Comparison of ENCODE assay signal across 8 cellular contexts in genomic region chr20:408843-409696, GRCh38. TPM values are rescaled to one million over a fixed set of nuclear protein-coding genes. Genes with fewer than 3 reads are reported as not detected.
DNase-seq lines count a peak whose midpoint lies in the region; ATAC-seq and TF ChIP-seq lines count a peak whose summit lies in the region.

No MANE protein-coding gene starts in this region.

- H3K4me3 ChIP-seq in HEK293 (ENCODE audit: low read depth, low read length) = peak overlapping the region; percentile 83
- H3K4me3 ChIP-seq in dorsolateral prefrontal cortex = peak overlapping the region; percentile 77 to 100 (median 98)

- DNase-seq in RPMI7951 (ENCODE audit: low read depth) = peak; percentile 31
- no peak for DNase-seq in dorsolateral prefrontal cortex
- DNase-seq in neural crest cell (ENCODE audit: low read depth, low spot score) = no peak
- no peak for DNase-seq in pons (ENCODE audit: low spot score)
- DNase-seq in D341Med (ENCODE audit: low spot score) = no peak
- DNase-seq in putamen (ENCODE audit: low spot score) = no peak

- H3K27ac ChIP-seq in HEK293 (ENCODE audit: extremely low read depth, low read depth, low read length) = peak overlapping the region; percentile 84
- peak overlapping the region in 58 of 59 donors; percentile 79 to 99 (median 95) for H3K27ac ChIP-seq in dorsolateral prefrontal cortex

- peak overlapping the region; percentile 93 for H3K27ac Mint-ChIP-seq in neural crest cell (ENCODE audit: unreplicated experiment)

- H3K27me3 ChIP-seq in dorsolateral prefrontal cortex = no peaks in the 10 kb centered on the region

- ATAC-seq in GM18502 (IDR thresholded peaks at IDR 0.05; ENCODE audit: poor library complexity, unreplicated experiment) = peak; percentile 28

- H3K36me3 Mint-ChIP-seq in neural crest cell (ENCODE audit: low read depth) = peaks cover 32% of the 10 kb centered on the region

- peaks cover 6% of the 10 kb centered on the region for H3K4me1 ChIP-seq in HEK293 (ENCODE audit: control insufficient read depth, insufficient read depth, low read length)

- TF ChIP-seq CTCF in HEK293 (tag by site-specific recombination; IDR thresholded peaks at IDR 0.05) = no peak
- no peak for TF ChIP-seq CTCF in dorsolateral prefrontal cortex (IDR thresholded peaks at IDR 0.05 in 54 of 56, conservative IDR thresholded peaks at IDR 0.05 in 2 of 56; ENCODE audit: low read depth in 1 of 56, partially characterized antibody in 56 of 56)
- no peak for TF ChIP-seq CTCF in neural crest cell (conservative IDR thresholded peaks at IDR 0.05)

- peak overlapping the region; percentile 88 for H3K4me3 Mint-ChIP-seq in neural crest cell

- H3K36me3 ChIP-seq in HEK293 (ENCODE audit: control insufficient read depth in 2 of 2, insufficient read depth in 1 of 2, low read length in 2 of 2) = peaks cover 23 to 37% of the 10 kb centered on the region in 2 experiments

- H3K4me1 Mint-ChIP-seq in neural crest cell = peaks cover 23% of the 10 kb centered on the region

- H3K27me3 Mint-ChIP-seq in neural crest cell (ENCODE audit: low read depth) = no peaks in the 10 kb centered on the region

- POLR2A ChIA-PET in HEK293 (lab: Yijun Ruan, JAX) = interaction anchor here (0.8 to 1.6 kb wide), 4 partner anchors 9 to 47 kb away, joined by 3 to 7 read pairs (median 4); partner anchors contain the start of gene TRIB3

- H3K9me3 ChIP-seq in HEK293 (ENCODE audit: control insufficient read depth, insufficient read depth, low read depth, low read length) = no peaks in the 10 kb centered on the region

- peaks cover 4% of the 10 kb centered on the region for H3K9me3 Mint-ChIP-seq in neural crest cell

- intact Hi-C loops in dorsolateral prefrontal cortex (cut with DNase I) = loop anchor here in 1 of 2 donors (2.0 to 5.0 kb wide), 3 partner anchors 54 to 68 kb away; partner anchors contain the start of gene TBC1D20

- CTCF ChIA-PET in HEK293 (lab: Yijun Ruan, JAX) = interaction anchor here (0.6 to 1.1 kb wide), 4 partner anchors 23 to 240 kb away, joined by 3 to 4 read pairs (median 4); no protein-coding TSS in a partner anchor

TF ChIP-seq in HEK293, 187 proteins besides CTCF, POLR2A, EP300 and RAD21:
- TF ChIP-seq, protein P1, sequence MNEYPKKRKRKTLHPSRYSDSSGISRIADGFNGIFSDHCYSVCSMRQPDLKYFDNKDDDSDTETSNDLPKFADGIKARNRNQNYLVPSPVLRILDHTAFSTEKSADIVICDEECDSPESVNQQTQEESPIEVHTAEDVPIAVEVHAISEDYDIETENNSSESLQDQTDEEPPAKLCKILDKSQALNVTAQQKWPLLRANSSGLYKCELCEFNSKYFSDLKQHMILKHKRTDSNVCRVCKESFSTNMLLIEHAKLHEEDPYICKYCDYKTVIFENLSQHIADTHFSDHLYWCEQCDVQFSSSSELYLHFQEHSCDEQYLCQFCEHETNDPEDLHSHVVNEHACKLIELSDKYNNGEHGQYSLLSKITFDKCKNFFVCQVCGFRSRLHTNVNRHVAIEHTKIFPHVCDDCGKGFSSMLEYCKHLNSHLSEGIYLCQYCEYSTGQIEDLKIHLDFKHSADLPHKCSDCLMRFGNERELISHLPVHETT (tag by site-specific recombination; IDR thresholded peaks at IDR 0.05) = no peak
- TF ChIP-seq BCL11A (tag by site-specific recombination; IDR thresholded peaks at IDR 0.05; ENCODE audit: low read depth) (no peak), ZNF132 (tag by site-specific recombination; IDR thresholded peaks at IDR 0.05; ENCODE audit: borderline replicate concordance) (no peak), ZIC2 (tag by site-specific recombination; IDR thresholded peaks at IDR 0.05) (peak; percentile 98), ZNF76 (tag by site-specific recombination; IDR thresholded peaks at IDR 0.05; ENCODE audit: borderline replicate concordance, low read depth) (peak; percentile 6; the same call in 1 of the 2 replicates), ZNF18 (tag by site-specific recombination; IDR thresholded peaks at IDR 0.05) (0 out of 2 replicates have a peak, but pooled peaks have one; percentile 3), BCL11B (tag by site-specific recombination; IDR thresholded peaks at IDR 0.05; ENCODE audit: low read depth) (no peak), GLIS1 (tag by site-specific recombination; IDR thresholded peaks at IDR 0.05) (peak; percentile 46), ZNF138 (tag by site-specific recombination; IDR thresholded peaks at IDR 0.05; ENCODE audit: borderline replicate concordance) (no peak), ZNF692 (tag by site-specific recombination; IDR thresholded peaks at IDR 0.05) (0 out of 2 replicates have a peak, but pooled peaks have one; percentile 6), ZNF776 (tag by site-specific recombination; IDR thresholded peaks at IDR 0.05; ENCODE audit: borderline replicate concordance) (no peak), ZNF555 (tag by site-specific recombination; conservative IDR thresholded peaks at IDR 0.05) (no peak), ZNF335 (tag by site-specific recombination; conservative IDR thresholded peaks at IDR 0.05) (peak; percentile 39; the same call in 1 of the 2 replicates), INSM2 (tag by site-specific recombination; IDR thresholded peaks at IDR 0.05) (no peak), KLF17 (tag by site-specific recombination; IDR thresholded peaks at IDR 0.05) (0 out of 2 replicates have a peak, but pooled peaks have one; percentile 19)

RNA-seq across cellular contexts. Expression of gene RBCK1, which starts 1.0 kb away (rescaled TPM):
- 106 and 141 TPM in 2 replicates for total RNA-seq in RPMI7951 (2014; rRNA removed; shearing (Covaris generic))
- total RNA-seq in dorsolateral prefrontal cortex (10 to 100 TPM; 36.6 to 92.7 (median 62.0) TPM), neural crest cell (62.4 and 65.2 TPM in 2 replicates)

RNA-seq across cellular contexts. Expression of gene TRIB3, which starts 28.5 kb away (rescaled TPM):
- 50.5 and 57.3 TPM in 2 replicates for total RNA-seq in RPMI7951 (2014; rRNA removed; shearing (Covaris generic))
- total RNA-seq in dorsolateral prefrontal cortex (1 to 10 TPM in 119 of 120 experiments, under 1 TPM in 1; 0.77 to 7.6 (median 3.4) TPM), neural crest cell (12.5 and 14.4 TPM in 2 replicates)

RNA-seq across cellular contexts. Expression of gene TBC1D20, which starts 53.3 kb away (rescaled TPM):
- total RNA-seq in RPMI7951 (2014; rRNA removed; shearing (Covaris generic)) = 35.3 and 38.1 TPM in 2 replicates
- total RNA-seq in dorsolateral prefrontal cortex (10 to 100 TPM; 29.0 to 51.1 (median 39.1) TPM), neural crest cell (30.4 and 33.3 TPM in 2 replicates)
